In genomic region chr6:14706378-14706929, GRCh38 we compare ENCODE assay signal across 8 cellular contexts.
DNase-seq lines count a peak whose midpoint lies in the region; ATAC-seq and TF ChIP-seq lines count a peak whose summit lies in the region.

No MANE protein-coding gene starts in this region.

- H3K4me3 Mint-ChIP-seq in H9: no peak overlapping the region
- no peak overlapping the region for H3K4me3 Mint-ChIP-seq in activated CD8-positive, alpha-beta T cell treated with anti-CD3 and anti-CD28 coated beads for 36 hours

- peak; percentile 86 for ATAC-seq in activated CD8-positive, alpha-beta T cell treated with anti-CD3 and anti-CD28 coated beads for 36 hours
- ATAC-seq in HG03442 (IDR thresholded peaks at IDR 0.05; ENCODE audit: unreplicated experiment) (no peak), GM18502 (IDR thresholded peaks at IDR 0.05; ENCODE audit: poor library complexity, unreplicated experiment) (no peak)

- H4K91ac ChIP-seq in H9 (ENCODE audit: insufficient read length, low read depth, low read length): no peak overlapping the region

- CTCF ChIA-PET in activated CD8-positive, alpha-beta T cell treated with anti-CD3 and anti-CD28 coated beads for 36 hours (lab: Charles Lee): interaction anchor here (1.3 kb wide), 1 partner anchor 30 kb away, joined by 3 read pairs; no protein-coding TSS in a partner anchor

- H3K9me3 ChIP-seq in H9 (ENCODE audit: control insufficient read depth, low read depth, low read length): no peaks in the 10 kb centered on the region
- no peaks in the 10 kb centered on the region for H3K9me3 ChIP-seq in BE2C

- H3K9ac ChIP-seq in H9 (ENCODE audit: extremely low read depth, insufficient read length, low read length): no peak overlapping the region

- TF ChIP-seq CTCF in H9 (conservative IDR thresholded peaks at IDR 0.05): no peak
- no peak for TF ChIP-seq CTCF in activated CD8-positive, alpha-beta T cell treated with anti-CD3 and anti-CD28 coated beads for 36 hours (IDR thresholded peaks at IDR 0.05)
- TF ChIP-seq CTCF in BE2C (IDR thresholded peaks at IDR 0.05; ENCODE audit: low read depth, low read length): no peak

- H2BK15ac ChIP-seq in H9 (ENCODE audit: low read depth, low read length): no peak overlapping the region

- no peaks in the 10 kb centered on the region; the same call in 1 of the 2 replicates for H3K4me1 ChIP-seq in H9 (ENCODE audit: insufficient read depth, low read length)
- no peaks in the 10 kb centered on the region for H3K4me1 ChIP-seq in BE2C

- intact Hi-C loops in activated CD8-positive, alpha-beta T cell treated with anti-CD3 and anti-CD28 coated beads for 36 hours (cut with micrococcal nuclease): loop anchor here (10.0 kb wide), 1 partner anchor 492 kb away; no protein-coding TSS in a partner anchor

- DNase-seq in H9: no peak
- peak; percentile 88 for DNase-seq in activated CD8-positive, alpha-beta T cell treated with anti-CD3 and anti-CD28 coated beads for 36 hours
- DNase-seq in foreskin melanocyte: peak; percentile 33
- DNase-seq in DMS 273 (lab: John Stamatoyannopoulos, UW; ENCODE audit: unreplicated experiment): no peak
- no peak for DNase-seq in BE2C

- H3K4me1 Mint-ChIP-seq in H9: peaks cover 6 to 13% of the 10 kb centered on the region in 2 experiments
- H3K4me1 Mint-ChIP-seq in activated CD8-positive, alpha-beta T cell treated with anti-CD3 and anti-CD28 coated beads for 36 hours (ENCODE audit: low read depth): peaks cover 25% of the 10 kb centered on the region

- no peak overlapping the region for H3T11ph ChIP-seq in H9 (ENCODE audit: low read length)

- no peaks in the 10 kb centered on the region for H4K20me1 ChIP-seq in H9 (ENCODE audit: control insufficient read depth, insufficient read depth, insufficient read length)

- H3K9me3 Mint-ChIP-seq in H9: peaks cover 5 to 11% of the 10 kb centered on the region in 2 experiments; a peak in 4 of 5 replicates
- peaks cover 5% of the 10 kb centered on the region for H3K9me3 Mint-ChIP-seq in activated CD8-positive, alpha-beta T cell treated with anti-CD3 and anti-CD28 coated beads for 36 hours

- H3K27me3 Mint-ChIP-seq in H9 (ENCODE audit: low read depth): no peaks in the 10 kb centered on the region; the same call in none of the 2 replicates
- H3K27me3 Mint-ChIP-seq in activated CD8-positive, alpha-beta T cell treated with anti-CD3 and anti-CD28 coated beads for 36 hours: no peaks in the 10 kb centered on the region

- H3K4me2 ChIP-seq in H9 (ENCODE audit: insufficient read depth, insufficient read length, low read length): no peak overlapping the region

- H2AK5ac ChIP-seq in H9 (ENCODE audit: insufficient read length, low read length): no peak overlapping the region

- POLR2A ChIA-PET in activated CD8-positive, alpha-beta T cell treated with anti-CD3 and anti-CD28 coated beads for 36 hours (lab: Charles Lee): interaction anchor here (0.7 kb wide), 1 partner anchor 11 kb away, joined by 3 read pairs; no protein-coding TSS in a partner anchor

- H3K27me3 ChIP-seq in H9 (ENCODE audit: insufficient read depth, low read length): no peaks in the 10 kb centered on the region; the same call in 1 of the 2 replicates
- H3K27me3 ChIP-seq in BE2C: no peaks in the 10 kb centered on the region

- H3K27ac Mint-ChIP-seq in H9: peak overlapping the region in 1 of 3 experiments; percentile 21; a peak in 1 of 7 replicates
- H3K27ac Mint-ChIP-seq in activated CD8-positive, alpha-beta T cell treated with anti-CD3 and anti-CD28 coated beads for 36 hours: peak overlapping the region; percentile 76

- H4K8ac ChIP-seq in H9 (replicated peaks; ENCODE audit: insufficient read length, low read depth, low read length): no peak overlapping the region

- H3K79me1 ChIP-seq in H9 (ENCODE audit: insufficient read depth, low read depth, low read length, poor library complexity, severe bottlenecking): no peaks in the 10 kb centered on the region

- H3K18ac ChIP-seq in H9 (ENCODE audit: insufficient read length, low read depth, low read length): peak overlapping the region; percentile 3

- H3K36me3 Mint-ChIP-seq in H9 (ENCODE audit: insufficient read depth in 1 of 3, low read depth in 3 of 3): peaks cover 0 to 12% (median 6%) of the 10 kb centered on the region in 3 experiments; a peak in 5 of 7 replicates
- H3K36me3 Mint-ChIP-seq in activated CD8-positive, alpha-beta T cell treated with anti-CD3 and anti-CD28 coated beads for 36 hours (ENCODE audit: low read depth): no peaks in the 10 kb centered on the region

- no peak overlapping the region for H3K23ac ChIP-seq in H9 (ENCODE audit: insufficient read length, low read depth, low read length)

- no peak overlapping the region for H2BK5ac ChIP-seq in H9 (ENCODE audit: insufficient read length, low read length)

- H2BK120ac ChIP-seq in H9 (ENCODE audit: low read depth, low read length, poor library complexity, severe bottlenecking): no peak overlapping the region

- no peaks in the 10 kb centered on the region for H3K79me2 ChIP-seq in H9 (ENCODE audit: insufficient read depth, low read length)

- H2BK20ac ChIP-seq in H9 (ENCODE audit: low read depth, low read length, poor library complexity, severe bottlenecking): no peak overlapping the region

- H2BK12ac ChIP-seq in H9 (ENCODE audit: insufficient read length, low read depth, low read length): no peak overlapping the region

- H3K36me3 ChIP-seq in BE2C: no peaks in the 10 kb centered on the region

- no CpG with 5 or more reads among the region's 12 CpGs for WGBS in H9 (ENCODE audit: extremely low coverage, insufficient read length, low lambda C conversion rate)

- H3K4me3 ChIP-seq in skin epidermis: no peak overlapping the region
- H3K4me3 ChIP-seq in BE2C (ENCODE audit: low read depth, low read length): no peak overlapping the region

- no peak overlapping the region; the same call in 1 of the 2 replicates for H3K14ac ChIP-seq in H9 (ENCODE audit: insufficient read depth, low read length)

- H3K56ac ChIP-seq in H9 (ENCODE audit: insufficient read length, low read depth, low read length): no peak overlapping the region

- no peaks in the 10 kb centered on the region for H3K23me2 ChIP-seq in H9 (ENCODE audit: insufficient read length, low read depth, low read length, poor library complexity, severe bottlenecking)

- H2AFZ ChIP-seq in H9 (ENCODE audit: low read length): no peak overlapping the region

- no peak overlapping the region for H4K5ac ChIP-seq in H9 (ENCODE audit: insufficient read length, low read depth, low read length)

- H3K27ac ChIP-seq in H9 (ENCODE audit: insufficient read length, low read depth, low read length): no peak overlapping the region
- H3K27ac ChIP-seq in skin epidermis: peak overlapping the region in 11 of 21 experiments; percentile 2 to 71 (median 40)

- H3K4ac ChIP-seq in H9 (ENCODE audit: low read depth, low read length): no peak overlapping the region

Comparison
In these comparisons a context has a peak if more than half of its experiments do, and no peak if none do; other contexts are left out.
1. DNase-seq: peak in activated CD8-positive, alpha-beta T cell treated with anti-CD3 and anti-CD28 coated beads for 36 hours (single experiment) and foreskin melanocyte (single experiment); none in H9 (single experiment), DMS 273 (single experiment) and BE2C (single experiment).